27 cellular contexts compared by ENCODE assay signal in genomic region chr11:83554896-83555295, GRCh38.
"Had no signal": no experiment of that assay in that cellular context is flagged by ENCODE, and none has a peak within 500 bp of the region (broad histone marks: within the 10 kb centered on the region; RNA-seq: fewer than 3 reads in every experiment).

No MANE protein-coding gene starts in this region.

- H3K4me1 Mint-ChIP-seq: central memory CD8-positive, alpha-beta T cell had no signal

- DNase-seq: activated CD4-positive, alpha-beta T cell treated with anti-CD3 and anti-CD28 coated beads for 1 hour; activated CD4-positive, alpha-beta T cell treated with anti-CD3 and anti-CD28 coated beads, Interleukin-2, amount 50 U/mL, for 1 hour; activated CD8-positive, alpha-beta T cell treated with anti-CD3 and anti-CD28 coated beads, Interleukin-2, amount 10 ng/mL, durations not matched to agents 7 days and 5 days; activated gamma-delta T cell; adrenal gland; effector memory CD8-positive, alpha-beta T cell; left ventricle myocardium superior; mammary epithelial cell; midbrain; ovary; spleen; stimulated activated CD4-positive, alpha-beta T cell treated with anti-CD3 and anti-CD28 coated beads, Interleukin-4, amount 100 ng/mL, for 1 hour; stimulated activated naive CD4-positive, alpha-beta T cell; testis; trophoblast cell; uterus had no signal

- H3K27me3 ChIP-seq: adrenal gland, ascending aorta, dorsolateral prefrontal cortex, esophagus muscularis mucosa, heart left ventricle, neutrophil, ovary, right atrium auricular region, spleen, testis, uterus had no signal

- H3K27ac ChIP-seq: adrenal gland, ascending aorta, esophagus muscularis mucosa, heart left ventricle, neutrophil, ovary, prostate gland, right atrium auricular region, spleen, testis, uterus had no signal

- H3K36me3 ChIP-seq: adrenal gland, ascending aorta, esophagus muscularis mucosa, heart left ventricle, neutrophil, ovary, prostate gland, right atrium auricular region, spleen, uterus had no signal

- H3K27me3 Mint-ChIP-seq: central memory CD8-positive, alpha-beta T cell; effector memory CD8-positive, alpha-beta T cell; natural killer cell treated with Interleukin-12 subunit alpha and Interleukin-12 subunit beta and Interleukin-15 and Interleukin-18, amount 100 ng/mL, for 72 hours had no signal

- ATAC-seq: activated CD8-positive, alpha-beta T cell treated with anti-CD3 and anti-CD28 coated beads, Interleukin-2, amount 10 ng/mL, durations not matched to agents 7 days and 5 days; activated naive CD4-positive, alpha-beta T cell treated with anti-CD3 and anti-CD28 coated beads, Interleukin-2, amount 50 U/mL, for 72 hours; effector memory CD8-positive, alpha-beta T cell; left ventricle myocardium superior; natural killer cell treated with Interleukin-12 subunit alpha and Interleukin-12 subunit beta and Interleukin-15 and Interleukin-18, amount 100 ng/mL, for 72 hours had no signal

- H3K4me3 Mint-ChIP-seq: activated CD8-positive, alpha-beta T cell treated with anti-CD3 and anti-CD28 coated beads, Interleukin-2, amount 10 ng/mL, durations not matched to agents 7 days and 5 days; activated T-helper 1 cell treated with anti-CD3 and anti-CD28 coated beads, Interleukin-12 subunit alpha, Interleukin-12 subunit beta, Interleukin-2, Interleukin-4 antibody, amounts not matched to agents 30 ng/mL and 10 ng/mL and 1 ng/mL, durations not matched to agents 14 hours and 24 hours and 36 hours; central memory CD8-positive, alpha-beta T cell; effector memory CD8-positive, alpha-beta T cell; natural killer cell treated with Interleukin-12 subunit alpha and Interleukin-12 subunit beta and Interleukin-15 and Interleukin-18, amount 100 ng/mL, for 72 hours had no signal

- H3K9me3 Mint-ChIP-seq: activated naive CD4-positive, alpha-beta T cell treated with anti-CD3 and anti-CD28 coated beads, Interleukin-2, amount 50 U/mL, for 72 hours; activated T-helper 1 cell treated with anti-CD3 and anti-CD28 coated beads, Interleukin-12 subunit alpha, Interleukin-12 subunit beta, Interleukin-2, Interleukin-4 antibody, amounts not matched to agents 30 ng/mL and 10 ng/mL and 1 ng/mL, durations not matched to agents 14 hours and 24 hours and 36 hours; central memory CD8-positive, alpha-beta T cell; natural killer cell treated with Interleukin-12 subunit alpha and Interleukin-12 subunit beta and Interleukin-15 and Interleukin-18, amount 100 ng/mL, for 72 hours had no signal

- H3K27ac Mint-ChIP-seq: activated CD8-positive, alpha-beta T cell treated with anti-CD3 and anti-CD28 coated beads, Interleukin-2, amount 10 ng/mL, durations not matched to agents 7 days and 5 days; activated naive CD4-positive, alpha-beta T cell treated with anti-CD3 and anti-CD28 coated beads, Interleukin-2, amount 50 U/mL, for 72 hours; activated T-helper 1 cell treated with anti-CD3 and anti-CD28 coated beads, Interleukin-12 subunit alpha, Interleukin-12 subunit beta, Interleukin-2, Interleukin-4 antibody, amounts not matched to agents 30 ng/mL and 10 ng/mL and 1 ng/mL, durations not matched to agents 14 hours and 24 hours and 36 hours; effector memory CD8-positive, alpha-beta T cell; natural killer cell treated with Interleukin-12 subunit alpha and Interleukin-12 subunit beta and Interleukin-15 and Interleukin-18, amount 100 ng/mL, for 72 hours had no signal

- H3K4me1 ChIP-seq: adrenal gland, ascending aorta, esophagus muscularis mucosa, prostate gland, right atrium auricular region, testis, uterus had no signal

- H3K36me3 Mint-ChIP-seq: activated naive CD4-positive, alpha-beta T cell treated with anti-CD3 and anti-CD28 coated beads, Interleukin-2, amount 50 U/mL, for 72 hours; natural killer cell treated with Interleukin-12 subunit alpha and Interleukin-12 subunit beta and Interleukin-15 and Interleukin-18, amount 100 ng/mL, for 72 hours had no signal

- H3K4me3 ChIP-seq: adrenal gland, ascending aorta, dorsolateral prefrontal cortex, esophagus muscularis mucosa, heart left ventricle, ovary, prostate gland, right atrium auricular region, spleen, testis, uterus had no signal

- H3K9me3 ChIP-seq: adrenal gland, ascending aorta, esophagus muscularis mucosa, heart left ventricle, neutrophil, ovary, prostate gland, right atrium auricular region, spleen, testis, uterus had no signal
